ENCODE assay signal across 22 cellular contexts in the genomic region with DNA sequence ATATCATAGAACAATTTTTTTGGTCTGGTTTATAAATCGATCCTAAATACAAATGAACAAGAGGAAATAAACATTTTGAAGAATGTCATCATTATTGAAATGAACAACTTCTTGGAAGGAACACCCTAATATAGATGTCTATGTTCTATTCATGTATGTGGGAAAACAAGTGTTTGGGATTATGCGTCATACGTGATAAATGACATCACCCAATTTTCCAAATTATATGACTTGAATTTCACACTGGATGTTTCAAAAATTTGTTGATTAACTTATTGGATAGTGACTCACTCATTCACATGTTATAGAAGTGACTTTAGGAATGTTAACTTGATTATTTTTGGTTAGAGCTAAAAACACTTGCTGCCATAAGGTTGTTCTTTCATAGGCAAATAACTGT.
"Had no signal": no experiment of that assay in that cellular context is flagged by ENCODE, and none has a peak within 500 bp of the region (broad histone marks: within the 10 kb centered on the region; RNA-seq: fewer than 3 reads in every experiment).

No MANE protein-coding gene starts in this region.

- H3K9me3 Mint-ChIP-seq: mesothelial cell of epicardium, natural killer cell, neural crest cell, type B pancreatic cell had no signal

- H3K36me3 ChIP-seq: ovary, right atrium auricular region, thyroid gland had no signal

- H3K27me3 ChIP-seq: hepatocyte, ovary, right atrium auricular region, suprapubic skin, thyroid gland had no signal

- H3K27ac ChIP-seq: hepatocyte, left ventricle myocardium inferior, lower lobe of right lung, ovary, right atrium auricular region, suprapubic skin, thyroid gland had no signal

- H3K4me2 ChIP-seq: hepatocyte had no signal

- ATAC-seq: left cardiac atrium; lower lobe of right lung; natural killer cell; stimulated activated naive CD8-positive, alpha-beta T cell treated with anti-CD3 and anti-CD28 coated beads, Interleukin-15, Interleukin-2, amounts not matched to agents 100 U/mL and 50 U/mL, for 24 hours had no signal

- H3K9me3 ChIP-seq: left ventricle myocardium inferior, lower lobe of right lung, ovary, right atrium auricular region, suprapubic skin, thyroid gland had no signal

- H2AFZ ChIP-seq: hepatocyte had no signal

- H3K4me3 ChIP-seq: hepatocyte, left ventricle myocardium inferior, lower lobe of right lung, ovary, right atrium auricular region, suprapubic skin, thyroid gland had no signal

- H3K36me3 Mint-ChIP-seq: natural killer cell had no signal

- H3K27me3 Mint-ChIP-seq: memory B cell, type B pancreatic cell had no signal

- H3K4me1 Mint-ChIP-seq: neural crest cell had no signal

- DNase-seq: dermis blood vessel endothelial cell; foreskin melanocyte; head of caudate nucleus; kidney; left cardiac atrium; left ventricle myocardium inferior; lower lobe of right lung; natural killer cell; nucleus accumbens; ovary; small intestine; stimulated activated CD4-positive, alpha-beta T cell treated with anti-CD3 and anti-CD28 coated beads, Interleukin-12 subunit alpha, Interleukin-12 subunit beta, amount 100 ng/mL, for 4 hours; stimulated activated naive CD8-positive, alpha-beta T cell treated with anti-CD3 and anti-CD28 coated beads, Interleukin-15, Interleukin-2, amounts not matched to agents 100 U/mL and 50 U/mL, for 24 hours; thyroid gland had no signal

- H3K79me2 ChIP-seq: hepatocyte had no signal

- FAIRE-seq: kidney, small intestine, urothelium cell line had no signal

- H3K4me1 ChIP-seq: suprapubic skin had no signal

- H3K4me3 Mint-ChIP-seq: memory B cell, mesothelial cell of epicardium, natural killer cell, neural crest cell, type B pancreatic cell had no signal

- H3K27ac Mint-ChIP-seq: memory B cell, mesothelial cell of epicardium, type B pancreatic cell had no signal
